Comparison of ENCODE assay signal across 31 cellular contexts in the genomic region with DNA sequence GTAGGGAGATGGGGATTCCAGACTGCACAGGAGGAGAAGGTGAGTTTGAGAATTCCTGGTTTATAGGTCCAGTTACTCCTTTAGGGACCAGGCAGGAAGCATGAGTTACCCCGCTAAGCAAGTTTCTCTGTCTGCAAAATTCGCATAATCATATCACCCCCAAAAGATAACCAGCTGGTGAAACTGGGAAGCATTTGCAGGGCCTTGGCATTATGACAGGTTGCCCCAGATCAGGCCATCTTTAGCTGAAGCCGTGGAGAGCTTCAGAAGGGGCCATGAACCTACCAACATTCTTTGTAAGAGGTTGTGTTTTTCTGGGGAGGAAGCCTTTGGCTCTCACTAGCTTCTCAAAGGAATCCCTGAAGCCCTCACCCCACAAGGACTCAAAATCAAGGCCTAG. TPM values are rescaled to one million over a fixed set of nuclear protein-coding genes. Genes with fewer than 3 reads are reported as not detected.
"Had no signal": no experiment of that assay in that cellular context is flagged by ENCODE, and none has a peak within 500 bp of the region (broad histone marks: within the 10 kb centered on the region; RNA-seq: fewer than 3 reads in every experiment).

No MANE protein-coding gene starts in this region.

- H3K9ac ChIP-seq: KMS-11 had no signal

- H3K27me3 ChIP-seq: SJCRH30 had no signal

- H3K9me3 ChIP-seq: SJCRH30 had no signal

- H3K4me2 ChIP-seq: KMS-11, PC-9 had no signal

- H3K27ac ChIP-seq: KMS-11, PC-9, RWPE1, SJCRH30, SK-N-MC had no signal

- FAIRE-seq: RCC 7860 had no signal

- H3K4me3 ChIP-seq: PC-9, SJCRH30, SK-N-MC had no signal

- DNase-seq: Karpas-422, MM.1S, MV-4-11, NCI-H1092, NCI-H1105, NCI-H1417 treated with DMSO at 0.1 percent for 48 hours, NCI-H1436 treated with DMSO at 0.1 percent for 48 hours, NCI-H1694 treated with DMSO at 0.1 percent for 48 hours, NCI-H187 treated with DMSO at 0.1 percent for 48 hours, NCI-H2029, NCI-H2081, NCI-H2171 treated with DMSO at 0.1 percent for 48 hours, NCI-H2227 treated with DMSO at 0.1 percent for 48 hours, NCI-H345, NCI-H446, NCI-H526, NCI-H69, NCI-H748 treated with DMSO at 0.1 percent for 48 hours, NCI-H82, PC-9, SHP77, SIG-M5, SJCRH30 had no signal

- H3K36me3 ChIP-seq: SJCRH30 had no signal

- H3K4me1 ChIP-seq: SJCRH30 had no signal

RNA-seq across cellular contexts. Expression of gene ATP2B2, which starts 29.4 kb away (rescaled TPM):
- total RNA-seq: LHCN-M2, MCF 10A, NCI-H460, PC-9, SJCRH30, SK-MEL-5 had no signal
